In the genomic region with DNA sequence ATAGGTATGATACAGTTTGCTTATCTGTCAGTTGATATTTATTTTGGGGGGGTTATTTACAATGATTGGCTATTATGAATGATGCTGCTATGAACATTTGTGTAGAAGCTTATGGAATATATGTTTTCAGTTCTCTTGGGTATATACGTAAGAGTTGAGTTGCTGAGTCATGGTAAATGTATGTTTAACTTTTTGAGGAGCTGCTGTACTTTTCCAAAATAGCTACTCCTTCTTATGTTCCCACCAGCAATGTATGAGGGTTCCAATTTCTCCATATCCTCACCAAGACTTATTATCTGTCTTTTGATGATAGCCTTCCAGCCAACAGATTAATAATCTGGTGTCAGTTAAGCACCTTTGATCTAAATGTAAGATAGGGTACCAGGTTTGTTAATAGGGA, we compare ENCODE assay signal across 22 cellular contexts.
"Had no signal": no experiment of that assay in that cellular context is flagged by ENCODE, and none has a peak within 500 bp of the region (broad histone marks: within the 10 kb centered on the region; RNA-seq: fewer than 3 reads in every experiment).

No MANE protein-coding gene starts in this region.

- H3K27me3 Mint-ChIP-seq: activated naive CD8-positive, alpha-beta T cell treated with anti-CD3 and anti-CD28 coated beads, Interleukin-2, amount 10 ng/mL, durations not matched to agents 7 days and 5 days; stimulated activated naive CD8-positive, alpha-beta T cell treated with anti-CD3 and anti-CD28 coated beads, Interleukin-15, Interleukin-2, amounts not matched to agents 100 ng/mL and 50 ng/mL, for 24 hours had no signal

- H3K9me3 ChIP-seq: esophagus squamous epithelium, psoas muscle, spleen, upper lobe of left lung had no signal

- H3K27ac ChIP-seq: cardiac muscle cell, coronary artery, esophagus squamous epithelium, foreskin keratinocyte, psoas muscle, spleen, upper lobe of left lung had no signal

- ATAC-seq: foreskin keratinocyte, left ventricle myocardium superior, psoas muscle, sciatic nerve had no signal

- H3K9me3 Mint-ChIP-seq: activated naive CD8-positive, alpha-beta T cell treated with anti-CD3 and anti-CD28 coated beads, Interleukin-2, amount 10 ng/mL, durations not matched to agents 7 days and 5 days; neural crest cell; stimulated activated naive CD8-positive, alpha-beta T cell treated with anti-CD3 and anti-CD28 coated beads, Interleukin-15, Interleukin-2, amounts not matched to agents 100 ng/mL and 50 ng/mL, for 24 hours had no signal

- DNase-seq: activated CD4-positive, alpha-beta T cell treated with anti-CD3 and anti-CD28 coated beads for 48 hours; activated CD8-positive, alpha-beta memory T cell treated with anti-CD3 and anti-CD28 coated beads for 24 hours; activated naive CD8-positive, alpha-beta T cell treated with anti-CD3 and anti-CD28 coated beads, Interleukin-2, amount 10 ng/mL, durations not matched to agents 7 days and 5 days; effector CD8-positive, alpha-beta T cell; esophagus squamous epithelium; glutamatergic neuron; hypothalamus; kidney glomerular epithelial cell; left ventricle myocardium superior; mesendoderm; psoas muscle; spleen; T-helper 1 cell; upper lobe of left lung had no signal

- H3K27me3 ChIP-seq: cardiac muscle cell, esophagus squamous epithelium, foreskin keratinocyte, spleen, upper lobe of left lung had no signal

- FAIRE-seq: astrocyte, endothelial cell of umbilical vein had no signal

- H3K4me3 Mint-ChIP-seq: activated naive CD8-positive, alpha-beta T cell treated with anti-CD3 and anti-CD28 coated beads, Interleukin-2, amount 10 ng/mL, durations not matched to agents 7 days and 5 days; neural crest cell; stimulated activated naive CD8-positive, alpha-beta T cell treated with anti-CD3 and anti-CD28 coated beads, Interleukin-15, Interleukin-2, amounts not matched to agents 100 ng/mL and 50 ng/mL, for 24 hours had no signal

- H3K4me3 ChIP-seq: cardiac muscle cell, coronary artery, esophagus squamous epithelium, psoas muscle, spleen, upper lobe of left lung had no signal
